ENCODE assay signal across 1 cellular context in the genomic region with DNA sequence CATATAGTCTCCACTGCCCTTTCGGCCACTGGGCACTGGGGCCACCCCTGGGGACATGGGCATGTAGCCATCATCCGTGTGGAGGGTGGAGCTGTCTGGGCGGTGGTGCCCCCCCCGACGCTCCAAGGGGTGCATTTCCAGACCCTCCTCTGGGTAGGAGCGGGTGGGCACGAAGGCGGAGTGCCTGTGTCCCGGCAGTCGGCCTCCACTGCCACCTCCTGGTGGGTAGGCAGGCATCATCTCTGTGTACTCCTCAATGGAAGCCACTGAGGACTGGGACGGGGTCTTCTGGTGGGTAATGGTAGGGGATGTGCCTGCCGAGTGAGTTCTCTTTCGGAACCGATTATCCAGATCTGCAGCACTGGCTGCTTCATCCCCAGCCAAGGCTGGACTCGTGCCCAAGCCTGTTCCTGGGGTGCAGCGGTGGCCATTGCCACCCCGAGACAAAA.
TF ChIP-seq lines count a peak whose summit lies in the region.

No MANE protein-coding gene starts in this region.

TF ChIP-seq in HepG2, 621 proteins besides CTCF, POLR2A, EP300 and RAD21 (continued from another document and continues in another):
- TF ChIP-seq ZBTB10 (CRISPR knock-in tag; IDR thresholded peaks at IDR 0.05; ENCODE audit: borderline replicate concordance) (no peak), ZNF362 (CRISPR knock-in tag; IDR thresholded peaks at IDR 0.05; ENCODE audit: borderline replicate concordance) (no peak), ZNF768 (CRISPR knock-in tag; IDR thresholded peaks at IDR 0.05) (peak; percentile 22; the same call in 1 of the 2 replicates), ZNF253 (CRISPR knock-in tag; IDR thresholded peaks at IDR 0.05; ENCODE audit: borderline replicate concordance) (no peak), TSC22D2 (CRISPR knock-in tag; IDR thresholded peaks at IDR 0.05; ENCODE audit: borderline replicate concordance) (no peak), RORA (CRISPR knock-in tag; IDR thresholded peaks at IDR 0.05) (no peak), ZNF280B (CRISPR knock-in tag; IDR thresholded peaks at IDR 0.05; ENCODE audit: borderline replicate concordance) (peak; percentile 11; the same call in 1 of the 2 replicates), HES4 (CRISPR knock-in tag; IDR thresholded peaks at IDR 0.05; ENCODE audit: borderline replicate concordance) (no peak), CHD2 (IDR thresholded peaks at IDR 0.05; ENCODE audit: low read depth, low read length) (no peak), GPN1 (CRISPR knock-in tag; IDR thresholded peaks at IDR 0.05; ENCODE audit: borderline replicate concordance) (no peak), HNRNPL (IDR thresholded peaks at IDR 0.05; ENCODE audit: low read depth, low read length) (0 out of 2 replicates have a peak, but pooled peaks have one; percentile 58), RXRB (CRISPR knock-in tag; IDR thresholded peaks at IDR 0.05; ENCODE audit: borderline replicate concordance) (no peak), HIC2 (CRISPR knock-in tag; IDR thresholded peaks at IDR 0.05; ENCODE audit: low read depth) (0 out of 2 replicates have a peak, but pooled peaks have one; percentile 17), HOXA7 (CRISPR knock-in tag; IDR thresholded peaks at IDR 0.05) (0 out of 2 replicates have a peak, but pooled peaks have one; percentile 21), SOX5 (CRISPR knock-in tag; IDR thresholded peaks at IDR 0.05; ENCODE audit: borderline replicate concordance) (no peak), DMAP1 (CRISPR knock-in tag; IDR thresholded peaks at IDR 0.05) (no peak), XBP1 (CRISPR knock-in tag; IDR thresholded peaks at IDR 0.05) (no peak), SKIL (CRISPR knock-in tag; IDR thresholded peaks at IDR 0.05; ENCODE audit: borderline replicate concordance) (0 out of 2 replicates have a peak, but pooled peaks have one; percentile 9), PCBP1 (IDR thresholded peaks at IDR 0.05; ENCODE audit: borderline replicate concordance, low read depth, low read length) (no peak), ZC3H13 (CRISPR knock-in tag; IDR thresholded peaks at IDR 0.05) (peak; percentile 92), STAG1 (CRISPR knock-in tag; IDR thresholded peaks at IDR 0.05) (peak; percentile 67), MAZ (IDR thresholded peaks at IDR 0.05; ENCODE audit: borderline replicate concordance, low read depth, low read length) (no peak), MAZ (CRISPR knock-in tag; IDR thresholded peaks at IDR 0.05; ENCODE audit: low read depth) (peak; percentile 14; the same call in 1 of the 2 replicates), MZF1 (CRISPR knock-in tag; IDR thresholded peaks at IDR 0.05; ENCODE audit: borderline replicate concordance) (no peak), MTA1 (CRISPR knock-in tag; IDR thresholded peaks at IDR 0.05; ENCODE audit: borderline replicate concordance) (0 out of 2 replicates have a peak, but pooled peaks have one; percentile 17), SALL1 (CRISPR knock-in tag; IDR thresholded peaks at IDR 0.05) (0 out of 2 replicates have a peak, but pooled peaks have one; percentile 21), HNF1A (IDR thresholded peaks at IDR 0.05; ENCODE audit: low read depth) (no peak), HNF1A (CRISPR knock-in tag; IDR thresholded peaks at IDR 0.05; ENCODE audit: borderline replicate concordance) (0 out of 2 replicates have a peak, but pooled peaks have one; percentile 30), ZNF225 (CRISPR knock-in tag; IDR thresholded peaks at IDR 0.05) (0 out of 2 replicates have a peak, but pooled peaks have one; percentile 12), MAFF (IDR thresholded peaks at IDR 0.05; ENCODE audit: low read depth, low read length) (no peak), ZFP36L1 (CRISPR knock-in tag; IDR thresholded peaks at IDR 0.05) (no peak), NFIB (CRISPR knock-in tag; IDR thresholded peaks at IDR 0.05; ENCODE audit: borderline replicate concordance) (0 out of 2 replicates have a peak, but pooled peaks have one; percentile 49)
- TF ChIP-seq, protein P1, sequence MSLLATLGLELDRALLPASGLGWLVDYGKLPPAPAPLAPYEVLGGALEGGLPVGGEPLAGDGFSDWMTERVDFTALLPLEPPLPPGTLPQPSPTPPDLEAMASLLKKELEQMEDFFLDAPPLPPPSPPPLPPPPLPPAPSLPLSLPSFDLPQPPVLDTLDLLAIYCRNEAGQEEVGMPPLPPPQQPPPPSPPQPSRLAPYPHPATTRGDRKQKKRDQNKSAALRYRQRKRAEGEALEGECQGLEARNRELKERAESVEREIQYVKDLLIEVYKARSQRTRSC (CRISPR knock-in tag; IDR thresholded peaks at IDR 0.05; ENCODE audit: low read depth), result no peak
- TF ChIP-seq, protein P2, sequence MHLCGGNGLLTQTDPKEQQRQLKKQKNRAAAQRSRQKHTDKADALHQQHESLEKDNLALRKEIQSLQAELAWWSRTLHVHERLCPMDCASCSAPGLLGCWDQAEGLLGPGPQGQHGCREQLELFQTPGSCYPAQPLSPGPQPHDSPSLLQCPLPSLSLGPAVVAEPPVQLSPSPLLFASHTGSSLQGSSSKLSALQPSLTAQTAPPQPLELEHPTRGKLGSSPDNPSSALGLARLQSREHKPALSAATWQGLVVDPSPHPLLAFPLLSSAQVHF (CRISPR knock-in tag; IDR thresholded peaks at IDR 0.05), result peak; percentile 42; the same call in 1 of the 2 replicates
